Comparison of ENCODE assay signal across 12 cellular contexts in the genomic region with DNA sequence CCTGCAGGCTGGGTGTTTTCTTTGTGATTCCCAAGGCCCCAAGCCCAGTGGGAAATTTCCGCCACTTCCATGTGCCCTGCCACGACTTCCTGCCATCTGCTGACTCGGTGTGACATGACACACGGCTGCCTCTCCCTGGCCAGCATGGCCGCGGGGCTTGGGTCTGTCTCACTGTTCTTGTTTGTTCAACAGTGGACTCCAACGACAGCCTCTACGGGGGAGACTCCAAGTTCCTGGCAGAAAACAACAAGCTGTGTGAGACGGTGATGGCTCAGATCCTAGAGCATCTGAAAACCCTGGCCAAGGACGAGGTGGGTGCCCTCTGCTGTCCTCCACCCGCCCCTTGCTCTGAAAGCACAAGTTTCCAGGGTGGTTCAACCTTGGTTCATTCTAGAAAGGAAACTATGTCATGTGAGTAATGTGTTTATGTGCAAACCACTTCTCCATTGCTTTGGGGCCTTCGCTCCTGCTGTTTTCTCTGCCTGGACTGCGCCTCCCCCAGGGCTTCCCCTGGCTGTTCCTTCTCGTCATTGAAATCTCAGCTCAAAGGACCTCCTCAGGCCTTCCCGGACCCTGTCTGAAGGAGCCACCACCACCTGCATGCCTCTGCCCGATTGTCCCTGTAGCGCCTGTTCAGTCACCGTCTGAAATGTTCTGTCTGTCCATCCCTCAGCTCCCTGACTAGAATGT. TPM values are rescaled to one million over a fixed set of nuclear protein-coding genes. Genes with fewer than 3 reads are reported as not detected.
DNase-seq lines count a peak whose midpoint lies in the region; ATAC-seq, FAIRE-seq and TF ChIP-seq lines count a peak whose summit lies in the region.
"Had no signal": no experiment of that assay in that cellular context is flagged by ENCODE, and none has a peak within 500 bp of the region (broad histone marks: within the 10 kb centered on the region; RNA-seq: fewer than 3 reads in every experiment).

No MANE protein-coding gene starts in this region.

- H3K36me3 ChIP-seq in esophagus squamous epithelium (peaks cover 0 to 64% (median 4%) of the 10 kb centered on the region in 3 donors), trophoblast cell (ENCODE audit: control insufficient read depth in 1 of 2, insufficient read depth in 2 of 2, low read length in 2 of 2) (peaks cover 11 to 13% of the 10 kb centered on the region in 2 experiments)
- H3K36me3 ChIP-seq: SJCRH30 had no signal

- POLR2A ChIA-PET in GM10248 (lab: Yijun Ruan, JAX), result no interaction called here

- no peak overlapping the region for H2AFZ ChIP-seq in trophoblast cell (ENCODE audit: insufficient read depth, low read length, poor library complexity)

- H3K4me1 ChIP-seq in esophagus squamous epithelium (peaks cover 7 to 34% (median 14%) of the 10 kb centered on the region in 3 donors), trophoblast cell (ENCODE audit: control insufficient read depth in 1 of 2, insufficient read depth in 2 of 2, low read length in 2 of 2) (peaks cover 13 to 17% of the 10 kb centered on the region in 2 experiments)

- H3K79me2 ChIP-seq in trophoblast cell (ENCODE audit: control insufficient read depth, insufficient read depth, low read length, poor library complexity), result no peaks in the 10 kb centered on the region

- DNase-seq in EH (ENCODE audit: low read depth) (peak; percentile 38), RCC 7860 (ENCODE audit: low spot score) (peak; percentile 29), esophagus squamous epithelium (lab: John Stamatoyannopoulos, UW) (no peak), trophoblast cell (no peak), NOMO-1 (lab: John Stamatoyannopoulos, UW; ENCODE audit: unreplicated experiment in 2 of 2) (no peak), GM10248 (ENCODE audit: extremely low spot score) (no peak)
- DNase-seq: activated CD4-positive, alpha-beta T cell treated with anti-CD3 and anti-CD28 coated beads for 4 hours; CD8-positive, alpha-beta memory T cell; kidney glomerular epithelial cell; SJCRH30 had no signal

- H3K9me3 ChIP-seq in esophagus squamous epithelium (no peaks in the 10 kb centered on the region), trophoblast cell (ENCODE audit: insufficient read depth, low read depth, low read length) (peaks cover 1% of the 10 kb centered on the region)
- H3K9me3 ChIP-seq: SJCRH30 had no signal

- no peak overlapping the region for H3K4me2 ChIP-seq in trophoblast cell (ENCODE audit: low read length)

- H4K12ac ChIP-seq in trophoblast cell (ENCODE audit: low read depth, low read length), result no peak overlapping the region

- no peak overlapping the region for H2BK12ac ChIP-seq in trophoblast cell (ENCODE audit: low read length)

- no peak overlapping the region for H2BK120ac ChIP-seq in trophoblast cell (ENCODE audit: insufficient read depth, low read length, poor library complexity)

- peak overlapping the region; percentile 0 for H3K14ac ChIP-seq in trophoblast cell (ENCODE audit: low read length)

- H3K4me3 ChIP-seq in esophagus squamous epithelium, result no peak overlapping the region
- H3K4me3 ChIP-seq in trophoblast cell (ENCODE audit: low read depth, low read length), result no peak overlapping the region
- H3K4me3 ChIP-seq: SJCRH30 had no signal

- H3K23ac ChIP-seq in trophoblast cell (ENCODE audit: low read length), result no peak overlapping the region

- no peak for TF ChIP-seq CTCF in esophagus squamous epithelium (IDR thresholded peaks at IDR 0.05)
- no peak for TF ChIP-seq CTCF in GM10248 (IDR thresholded peaks at IDR 0.05; ENCODE audit: control extremely low read depth, extremely low read depth, low read depth, missing control alignments)

- H2BK5ac ChIP-seq in trophoblast cell (ENCODE audit: low read depth, low read length, poor library complexity), result no peak overlapping the region

- no peak overlapping the region for H3K4ac ChIP-seq in trophoblast cell (ENCODE audit: low read depth, low read length)

- no peak overlapping the region for H4K8ac ChIP-seq in trophoblast cell (ENCODE audit: low read depth, low read length)

- 87 to 93% methylated on average over 7 to 10 of the region's 18 CpGs for WGBS in esophagus squamous epithelium, 2 donors
- WGBS in trophoblast cell (ENCODE audit: extremely low coverage, insufficient coverage, insufficient read length), result no CpG with 5 or more reads among the region's 18 CpGs

- H3K18ac ChIP-seq in trophoblast cell (ENCODE audit: low read length), result no peak overlapping the region

- CTCF ChIA-PET in GM10248 (lab: Yijun Ruan, JAX), result no interaction called here

- intact Hi-C loops in esophagus squamous epithelium (cut with DNase I), result no loop called here

- FAIRE-seq in RCC 7860 (lab: Jason Lieb, UNC), result no peak

- H2AK5ac ChIP-seq in trophoblast cell (ENCODE audit: low read length), result no peak overlapping the region

- ATAC-seq in HG03432 (IDR thresholded peaks at IDR 0.05; ENCODE audit: unreplicated experiment) (no peak), GM21423 (IDR thresholded peaks at IDR 0.05; ENCODE audit: unreplicated experiment) (no peak)

- no peak for TF ChIP-seq POLR2A in esophagus squamous epithelium (IDR thresholded peaks at IDR 0.05)

- no peak overlapping the region for H3K9ac ChIP-seq in trophoblast cell (ENCODE audit: low read length)

- H3K27me3 ChIP-seq in esophagus squamous epithelium, result no peaks in the 10 kb centered on the region
- H3K27me3 ChIP-seq in trophoblast cell (ENCODE audit: insufficient read depth, low read length), result no peaks in the 10 kb centered on the region
- H3K27me3 ChIP-seq: SJCRH30 had no signal

- peaks cover 4% of the 10 kb centered on the region for H3K79me1 ChIP-seq in trophoblast cell (ENCODE audit: low read length)

- peak overlapping the region; percentile 7 to 64 (median 20) for H3K27ac ChIP-seq in esophagus squamous epithelium
- no peak overlapping the region for H3K27ac ChIP-seq in trophoblast cell (ENCODE audit: low read depth, low read length)
- H3K27ac ChIP-seq: SJCRH30 had no signal

- H4K91ac ChIP-seq in trophoblast cell (ENCODE audit: low read depth, low read length), result no peak overlapping the region

RNA-seq across cellular contexts. Expression of gene KNOP1, which starts 26.7 kb away (rescaled TPM):
- total RNA-seq in esophagus squamous epithelium, result 10 to 100 TPM in 2 of 4 donors, 1 to 10 TPM in 2; 9.0 to 14.3 (median 11.7) TPM
- 39.6 and 42.3 TPM in 2 replicates for polyA plus RNA-seq in trophoblast cell (2013)

RNA-seq across cellular contexts. Expression of gene IQCK, which starts 26.8 kb away (rescaled TPM):
- total RNA-seq in esophagus squamous epithelium, result 1 to 10 TPM; 2.2 to 9.3 (median 6.1) TPM
- polyA plus RNA-seq in trophoblast cell (2013), result 4.5 and 6.0 TPM in 2 replicates

Comparison
In these comparisons a context has a peak if more than half of its experiments do, and no peak if none do; other contexts are left out.
1. DNase-seq: peak in EH (single experiment) and RCC 7860 (single experiment); none in esophagus squamous epithelium (single experiment), trophoblast cell (0 of 2), NOMO-1 (0 of 2) and GM10248 (single experiment).